In genomic region chr6:15473741-15474161, GRCh38 we compare ENCODE assay signal across 12 cellular contexts.
DNase-seq lines count a peak whose midpoint lies in the region; ATAC-seq and TF ChIP-seq lines count a peak whose summit lies in the region.
"Had no signal": no experiment of that assay in that cellular context is flagged by ENCODE, and none has a peak within 500 bp of the region (broad histone marks: within the 10 kb centered on the region; RNA-seq: fewer than 3 reads in every experiment).

No MANE protein-coding gene starts in this region.

- no peak overlapping the region for H3K9ac ChIP-seq in skeletal muscle satellite cell (ENCODE audit: low read depth, low read length)

- peak; percentile 51 for DNase-seq in HFF-Myc (ENCODE audit: extremely low read depth, low read depth)
- DNase-seq in body of pancreas = no peak
- DNase-seq in heart right ventricle = peak in 1 of 2 donors; percentile 60
- no peak for DNase-seq in NCI-H82 treated with DMSO at 0.1 percent for 48 hours (lab: John Stamatoyannopoulos, UW; ENCODE audit: unreplicated experiment)
- DNase-seq in T-cell = no peak
- DNase-seq: activated T-cell treated with anti-CD3 and anti-CD28 coated beads, Interleukin-2, amount 50 U/mL, for 72 hours; MM.1S; NCI-H774 had no signal

- WGBS in body of pancreas, 2 donors = 75 to 80% methylated on average over 6 of the region's 6 CpGs
- 12 to 16% methylated on average over 6 of the region's 6 CpGs for WGBS in heart right ventricle, 2 donors

- H3K36me3 ChIP-seq in body of pancreas (replicated peaks in 1 of 2; ENCODE audit: insufficient read depth in 1 of 2, low read depth in 2 of 2) (peaks cover 0 to 1% of the 10 kb centered on the region in 2 donors), heart right ventricle (peaks cover 0 to 41% (median 4%) of the 10 kb centered on the region in 9 donors), skeletal muscle satellite cell (ENCODE audit: insufficient read depth, low read length) (peaks cover 4% of the 10 kb centered on the region)

- intact Hi-C loops in body of pancreas (cut with DNase I) (no loop called here), heart right ventricle (cut with DNase I) (loop anchor here in 2 of 10 donors (10.0 kb wide), 2 partner anchors 219 to 769 kb away; no protein-coding TSS in a partner anchor)

- no peak for TF ChIP-seq POLR2A in body of pancreas (IDR thresholded peaks at IDR 0.05)

- peak; percentile 50 for ATAC-seq in body of pancreas
- ATAC-seq in heart right ventricle = peak; percentile 65 to 92 (median 78)
- no peak for ATAC-seq in HG02840 (IDR thresholded peaks at IDR 0.05; ENCODE audit: low FRiP score, unreplicated experiment)
- no peak for ATAC-seq in GM19397 (IDR thresholded peaks at IDR 0.05; ENCODE audit: unreplicated experiment)
- ATAC-seq in T-cell (replicated peaks in 1 of 4) = no peak
- ATAC-seq: activated T-cell treated with anti-CD3 and anti-CD28 coated beads, Interleukin-2, amount 50 U/mL, for 72 hours had no signal

- H3K9me3 ChIP-seq in body of pancreas = no peaks in the 10 kb centered on the region
- H3K9me3 ChIP-seq in heart right ventricle = no peaks in the 10 kb centered on the region
- no peaks in the 10 kb centered on the region for H3K9me3 ChIP-seq in skeletal muscle satellite cell (replicated peaks; ENCODE audit: low read length)

- no peak overlapping the region for H3K27ac Mint-ChIP-seq in T-cell
- H3K27ac Mint-ChIP-seq: activated T-cell treated with anti-CD3 and anti-CD28 coated beads, Interleukin-2, amount 50 U/mL, for 72 hours; T-helper 2 cell treated with Interferon-gamma antibody and Interleukin-4, amounts not matched to agents 5 μg/mL and 100 μg/mL, for 36 hours had no signal

- H3K4me3 Mint-ChIP-seq in T-cell = no peak overlapping the region
- H3K4me3 Mint-ChIP-seq: activated T-cell treated with anti-CD3 and anti-CD28 coated beads, Interleukin-2, amount 50 U/mL, for 72 hours; T-helper 2 cell treated with Interferon-gamma antibody and Interleukin-4, amounts not matched to agents 5 μg/mL and 100 μg/mL, for 36 hours had no signal

- POLR2A ChIA-PET in T-cell (lab: Charles Lee) = no interaction called here

- H3K4me3 ChIP-seq in HFF-Myc (replicated peaks; ENCODE audit: low read depth, low read length) (no peak overlapping the region), body of pancreas (no peak overlapping the region), heart right ventricle (no peak overlapping the region), skeletal muscle satellite cell (ENCODE audit: low read length) (no peak overlapping the region)

- no peaks in the 10 kb centered on the region for H3K9me3 Mint-ChIP-seq in T-cell
- H3K9me3 Mint-ChIP-seq: activated T-cell treated with anti-CD3 and anti-CD28 coated beads, Interleukin-2, amount 50 U/mL, for 72 hours; T-helper 2 cell treated with Interferon-gamma antibody and Interleukin-4, amounts not matched to agents 5 μg/mL and 100 μg/mL, for 36 hours had no signal

- CTCF ChIA-PET in T-cell (lab: Charles Lee) = no interaction called here

- H3K27me3 ChIP-seq in body of pancreas = no peaks in the 10 kb centered on the region
- no peaks in the 10 kb centered on the region for H3K27me3 ChIP-seq in heart right ventricle
- no peaks in the 10 kb centered on the region for H3K27me3 ChIP-seq in skeletal muscle satellite cell (ENCODE audit: control insufficient read depth, insufficient read depth, low read length)

- H3K4me1 Mint-ChIP-seq in T-cell = peaks cover 12 to 38% (median 16%) of the 10 kb centered on the region in 3 donors

- H3K27me3 Mint-ChIP-seq in T-cell = no peaks in the 10 kb centered on the region

- H3K36me3 Mint-ChIP-seq in T-cell = peaks cover 32% of the 10 kb centered on the region

- H3K4me1 ChIP-seq in body of pancreas (peaks cover 4% of the 10 kb centered on the region), heart right ventricle (peaks cover 17 to 80% (median 57%) of the 10 kb centered on the region in 9 donors), skeletal muscle satellite cell (ENCODE audit: control insufficient read depth, insufficient read depth, low read length) (peaks cover 22% of the 10 kb centered on the region)

- peak overlapping the region; percentile 26 for H3K4me2 ChIP-seq in skeletal muscle satellite cell (ENCODE audit: low read length)

- peak overlapping the region in 2 of 4 donors; percentile 7 to 47 for H3K27ac ChIP-seq in body of pancreas
- H3K27ac ChIP-seq in heart right ventricle = peak overlapping the region; percentile 24 to 80 (median 72)

- no peak for TF ChIP-seq CTCF in HFF-Myc (IDR thresholded peaks at IDR 0.05; ENCODE audit: low read depth, low read length, missing control alignments)
- no peak for TF ChIP-seq CTCF in body of pancreas (IDR thresholded peaks at IDR 0.05)
- no peak for TF ChIP-seq CTCF in heart right ventricle (IDR thresholded peaks at IDR 0.05)

Comparison
In these comparisons a context has a peak if more than half of its experiments do, and no peak if none do; other contexts are left out.
1. ATAC-seq: peak in body of pancreas (single experiment) and heart right ventricle (8 of 8); none in HG02840 (single experiment), GM19397 (single experiment) and T-cell (0 of 4).